In genomic region chr20:25437153-25437581, GRCh38 we compare ENCODE assay signal across 1 cellular context.
TF ChIP-seq lines count a peak whose summit lies in the region.

No MANE protein-coding gene starts in this region.

TF ChIP-seq in H1, 55 proteins besides CTCF, POLR2A, EP300 and RAD21:
- TF ChIP-seq TEAD4 (IDR thresholded peaks at IDR 0.05; ENCODE audit: low read depth, low read length): peak; percentile 94
- TF ChIP-seq MAX (IDR thresholded peaks at IDR 0.05): 0 out of 2 replicates have a peak, but pooled peaks have one; percentile 41
- 0 out of 2 replicates have a peak, but pooled peaks have one; percentile 24 for TF ChIP-seq TBP (IDR thresholded peaks at IDR 0.05; ENCODE audit: low read depth, low read length)
- TF ChIP-seq CHD1 (IDR thresholded peaks at IDR 0.05; ENCODE audit: low read depth, low read length): no peak
- no peak for TF ChIP-seq JUND (IDR thresholded peaks at IDR 0.05; ENCODE audit: low read length)
- peak; percentile 69 for TF ChIP-seq E2F6 (IDR thresholded peaks at IDR 0.05)
- TF ChIP-seq TAF1 (IDR thresholded peaks at IDR 0.05; ENCODE audit: low read depth, low read length): 0 out of 2 replicates have a peak, but pooled peaks have one; percentile 34
- TF ChIP-seq RNF2 (IDR thresholded peaks at IDR 0.05; ENCODE audit: borderline replicate concordance, low read depth, low read length, missing control alignments, poor library complexity, severe bottlenecking): no peak
- TF ChIP-seq CTBP2 (IDR thresholded peaks at IDR 0.05; ENCODE audit: borderline replicate concordance, insufficient read depth, insufficient read length, low read length): no peak
- TF ChIP-seq YY1 (IDR thresholded peaks at IDR 0.05; ENCODE audit: low read depth, low read length): peak; percentile 81
- no peak for TF ChIP-seq EZH2 (IDR thresholded peaks at IDR 0.05; ENCODE audit: low read depth, low read length, severe bottlenecking)
- no peak for TF ChIP-seq POU5F1 (IDR thresholded peaks at IDR 0.05; ENCODE audit: low read depth, low read length)
- TF ChIP-seq KDM4A (IDR thresholded peaks at IDR 0.05; ENCODE audit: low read depth, low read length, severe bottlenecking): no peak
- no peak for TF ChIP-seq KDM5A (IDR thresholded peaks at IDR 0.05; ENCODE audit: low read length)
- no peak for TF ChIP-seq SAP30 (IDR thresholded peaks at IDR 0.05; ENCODE audit: insufficient read depth, insufficient replicate concordance, low read length)
- no peak for TF ChIP-seq HDAC2 (IDR thresholded peaks at IDR 0.05; ENCODE audit: borderline replicate concordance in 1 of 2, low read depth in 2 of 2, low read length in 2 of 2)
- TF ChIP-seq MAFK (IDR thresholded peaks at IDR 0.05; ENCODE audit: low read depth, low read length): no peak
